In genomic region chr3:84961492-84962255, GRCh38 we compare ENCODE assay signal across 1 cellular context.
TF ChIP-seq lines count a peak whose summit lies in the region.

No MANE protein-coding gene starts in this region.

TF ChIP-seq in SK-N-SH, 30 proteins besides CTCF, POLR2A, EP300 and RAD21 (continued from another document):
- TF ChIP-seq MEF2A (IDR thresholded peaks at IDR 0.05; ENCODE audit: borderline replicate concordance, low read depth) (no peak), IRF3 (IDR thresholded peaks at IDR 0.05; ENCODE audit: low read depth, low read length) (no peak), JUND (IDR thresholded peaks at IDR 0.05) (no peak), YY1 (IDR thresholded peaks at IDR 0.05; ENCODE audit: low read depth) (no peak), MAX (IDR thresholded peaks at IDR 0.05; ENCODE audit: low read depth) (no peak), TEAD4 (IDR thresholded peaks at IDR 0.05; ENCODE audit: borderline replicate concordance, insufficient read depth) (no peak), EZH2phosphoT487 (IDR thresholded peaks at IDR 0.05; ENCODE audit: borderline replicate concordance, low read depth) (no peak), RXRA (IDR thresholded peaks at IDR 0.05; ENCODE audit: borderline replicate concordance, low read depth) (no peak), NRF1 (IDR thresholded peaks at IDR 0.05; ENCODE audit: low read depth, low read length) (no peak), ELF1 (IDR thresholded peaks at IDR 0.05) (no peak), PBX3 (IDR thresholded peaks at IDR 0.05) (no peak), GABPA (IDR thresholded peaks at IDR 0.05; ENCODE audit: low read depth) (no peak), SMC3 (IDR thresholded peaks at IDR 0.05; ENCODE audit: low read depth, low read length) (no peak)
